ENCODE assay signal across 8 cellular contexts in the genomic region with DNA sequence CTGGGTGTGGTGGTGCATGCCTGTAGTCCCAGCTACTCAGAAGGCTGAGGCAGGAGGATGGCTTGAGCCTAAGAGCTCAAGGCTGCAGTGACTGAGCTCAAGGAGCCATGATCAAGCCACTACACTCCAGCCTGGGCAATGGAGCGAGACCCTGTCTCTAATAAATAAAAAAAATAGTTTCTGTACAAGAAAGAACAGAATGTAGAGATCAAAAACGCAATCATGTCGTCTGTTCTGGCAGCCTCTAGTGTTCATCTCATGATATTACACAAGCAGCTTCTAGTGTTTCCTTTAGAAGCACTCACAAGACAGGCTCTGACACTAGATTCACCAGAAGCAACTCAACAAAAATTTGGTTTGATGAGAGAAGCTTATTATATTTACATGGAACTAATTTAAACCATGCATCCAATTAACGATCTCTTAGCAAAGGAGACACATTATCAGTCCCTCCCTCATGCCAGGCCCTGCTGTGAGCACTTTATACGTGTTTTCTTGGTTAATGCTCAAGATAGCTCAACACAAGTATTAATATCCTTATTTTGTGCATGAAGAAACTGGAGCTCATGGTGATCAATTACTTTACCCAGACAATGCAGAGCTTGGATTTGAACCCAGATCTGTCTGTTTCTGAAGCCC. TPM values are rescaled to one million over a fixed set of nuclear protein-coding genes. Genes with fewer than 3 reads are reported as not detected.
DNase-seq lines count a peak whose midpoint lies in the region; ATAC-seq, FAIRE-seq and TF ChIP-seq lines count a peak whose summit lies in the region.

No MANE protein-coding gene starts in this region.

- no peak overlapping the region for H3K27ac ChIP-seq in PC-3 (ENCODE audit: low read length)

- H3K36me3 ChIP-seq in PC-3 (ENCODE audit: low read depth, low read length), result no peaks in the 10 kb centered on the region; the same call in 1 of the 2 replicates

- no peaks in the 10 kb centered on the region for H3K27me3 ChIP-seq in PC-3 (ENCODE audit: low read length)

- TF ChIP-seq CTCF in PC-3 (conservative IDR thresholded peaks at IDR 0.05; ENCODE audit: low read depth, low read length) (peak; percentile 69), nephron (IDR thresholded peaks at IDR 0.05; ENCODE audit: unreplicated experiment in 3 of 3) (peak; percentile 81 to 89 (median 82))

- POLR2A ChIA-PET in PC-3 (lab: Charles Lee; ENCODE audit: unreplicated experiment), result no interaction called here

- H3K4me3 Mint-ChIP-seq in nephron, result no peak overlapping the region

- intact Hi-C loops in PC-3 (cut with micrococcal nuclease), result loop anchor here (1.0 to 10.0 kb wide), 7 partner anchors 172 to 518 kb away; no protein-coding TSS in a partner anchor

- H2AFZ ChIP-seq in PC-3 (ENCODE audit: low read length), result peak overlapping the region; percentile 51; the same call in 1 of the 2 replicates

- 0 out of 2 replicates have a peak, but pooled peaks cover 4% of the 10 kb centered on the region for H3K9me3 ChIP-seq in PC-3 (ENCODE audit: low read length)

- H3F3A ChIP-seq in PC-3 (ENCODE audit: low read length, unreplicated experiment), result no peaks in the 10 kb centered on the region

- BruUV-seq in PC-3 (replicated peaks; lab: Mats Ljungman, UMichigan), result no TSS peak

- H3K79me2 ChIP-seq in PC-3 (ENCODE audit: low read length), result no peaks in the 10 kb centered on the region

- FAIRE-seq in endometrium (lab: Jason Lieb, UNC), result peak; percentile 29

- H3K27me3 Mint-ChIP-seq in nephron (ENCODE audit: low read depth), result peaks cover 4% of the 10 kb centered on the region

- no peak overlapping the region for H3K4me3 ChIP-seq in PC-3 (ENCODE audit: low read length)

- ATAC-seq in PC-3 (peak; percentile 68; the same call in 1 of the 2 replicates), HG03135 (IDR thresholded peaks at IDR 0.05; ENCODE audit: unreplicated experiment) (no peak)

- peak overlapping the region in 2 of 3 experiments; percentile 22 to 43 for H3K27ac Mint-ChIP-seq in nephron

- H3K9me2 ChIP-seq in PC-3 (replicated peaks; ENCODE audit: low read length), result no peaks in the 10 kb centered on the region

- H3K36me3 Mint-ChIP-seq in nephron (ENCODE audit: low read depth), result no peaks in the 10 kb centered on the region

- H3K9me3 Mint-ChIP-seq in nephron, result peaks cover 14% of the 10 kb centered on the region

- no peak overlapping the region for H3K4me2 ChIP-seq in PC-3 (ENCODE audit: low read length)

- H4K20me1 ChIP-seq in PC-3 (ENCODE audit: low read length), result no peaks in the 10 kb centered on the region

- H3K9ac ChIP-seq in PC-3 (ENCODE audit: low read length), result no peak overlapping the region

- CTCF ChIA-PET in PC-3 (lab: Charles Lee), result interaction anchor here (0.6 to 1.3 kb wide), 8 partner anchors 110 to 660 kb away, joined by 3 to 6 read pairs (median 4); no protein-coding TSS in a partner anchor

- H3K4me1 ChIP-seq in PC-3 (ENCODE audit: insufficient read depth, low read length), result no peaks in the 10 kb centered on the region

- H3K4me1 Mint-ChIP-seq in nephron, result no peaks in the 10 kb centered on the region

- peak; percentile 22 for DNase-seq in DMS 273 treated with DMSO at 0.1 percent for 48 hours (lab: John Stamatoyannopoulos, UW)
- peak; percentile 24 for DNase-seq in HK-2 (ENCODE audit: unreplicated experiment)
- DNase-seq in PC-3, result peak; percentile 65
- no peak for DNase-seq in SKM-1 (lab: John Stamatoyannopoulos, UW; ENCODE audit: unreplicated experiment)
- DNase-seq in stimulated activated CD4-positive, alpha-beta T cell treated with anti-CD3 and anti-CD28 coated beads, Interleukin-4, amount 100 ng/mL, for 1 hour, result no peak

RNA-seq across cellular contexts. Expression of a gene that starts 6.9 kb away (rescaled TPM):
- not detected in 2 replicates for total RNA-seq in PC-3 (2014; rRNA removed)

RNA-seq across cellular contexts. Expression of a gene that starts 13.3 kb away (rescaled TPM):
- not detected in 2 replicates for total RNA-seq in PC-3 (2014; rRNA removed)

RNA-seq across cellular contexts. Expression of a gene that starts 19.7 kb away (rescaled TPM):
- not detected in 2 replicates for total RNA-seq in PC-3 (2014; rRNA removed)

RNA-seq across cellular contexts. Expression of a gene that starts 28.2 kb away (rescaled TPM):
- not detected in 2 replicates for total RNA-seq in PC-3 (2014; rRNA removed)

RNA-seq across cellular contexts. Expression of a gene that starts 46.9 kb away (rescaled TPM):
- total RNA-seq in PC-3 (2014; rRNA removed), result not detected in 2 replicates

Comparison
In these comparisons a context has a peak if more than half of its experiments do, and no peak if none do; other contexts are left out.
1. DNase-seq: peak in DMS 273 treated with DMSO at 0.1 percent for 48 hours (single experiment), HK-2 (single experiment) and PC-3 (single experiment); none in SKM-1 (single experiment) and stimulated activated CD4-positive, alpha-beta T cell treated with anti-CD3 and anti-CD28 coated beads, Interleukin-4, amount 100 ng/mL, for 1 hour (single experiment).